ENCODE assay signal across 7 cellular contexts in the genomic region with DNA sequence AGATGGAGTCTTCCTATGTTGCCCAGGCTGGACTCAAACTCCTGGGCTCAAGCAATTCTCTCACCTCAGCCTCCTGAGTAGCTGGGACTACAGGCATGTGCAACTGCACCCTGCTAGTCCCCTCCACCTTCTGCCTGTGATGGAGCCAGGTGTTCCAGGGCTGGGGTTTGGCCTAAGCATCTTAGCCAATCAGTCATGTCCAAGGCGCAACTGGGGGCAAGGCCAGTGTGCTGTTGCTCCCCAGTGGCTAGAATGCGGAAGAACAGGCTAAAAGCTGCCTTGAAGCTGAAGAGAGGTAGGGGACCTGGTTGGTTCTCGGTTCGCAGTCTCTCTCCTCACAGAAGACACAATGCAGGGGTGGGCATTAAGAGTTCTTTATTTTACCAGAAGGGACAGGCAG. TPM values are rescaled to one million over a fixed set of nuclear protein-coding genes. Genes with fewer than 3 reads are reported as not detected.
DNase-seq lines count a peak whose midpoint lies in the region; ATAC-seq and TF ChIP-seq lines count a peak whose summit lies in the region.

No MANE protein-coding gene starts in this region.

- H3K36me3 ChIP-seq in mesenchymal stem cell (ENCODE audit: control insufficient read depth in 1 of 2, insufficient read depth in 2 of 2, low read depth in 1 of 2, low read length in 2 of 2): peaks cover 55 to 60% of the 10 kb centered on the region in 2 experiments
- H3K36me3 ChIP-seq in CD8-positive, alpha-beta memory T cell (ENCODE audit: insufficient read depth, low read length): peaks cover 48% of the 10 kb centered on the region

- H3K14ac ChIP-seq in mesenchymal stem cell (ENCODE audit: low read length in 2 of 2): no peak overlapping the region

- ATAC-seq in HG02759 (IDR thresholded peaks at IDR 0.05; ENCODE audit: unreplicated experiment): no peak

- H3K27ac ChIP-seq in mesenchymal stem cell (ENCODE audit: low read length, poor library complexity, severe bottlenecking): no peak overlapping the region
- no peak overlapping the region for H3K27ac ChIP-seq in CD8-positive, alpha-beta memory T cell (ENCODE audit: low read depth, low read length)

- peaks cover 0 to 1% of the 10 kb centered on the region in 2 donors for H3K27me3 Mint-ChIP-seq in CD8-positive, alpha-beta memory T cell

- H3K4ac ChIP-seq in mesenchymal stem cell (ENCODE audit: low read depth in 1 of 2, low read length in 2 of 2): no peak overlapping the region

- DNase-seq in GM12864 (ENCODE audit: low read depth) (no peak), NB4 (ENCODE audit: low read depth) (peak; percentile 31), amniotic epithelial cell (ENCODE audit: low read depth) (peak; percentile 54), mesenchymal stem cell (peak; percentile 62), NOMO-1 treated with DMSO at 0.1 percent for 48 hours (lab: John Stamatoyannopoulos, UW; ENCODE audit: unreplicated experiment) (no peak)
- DNase-seq in CD8-positive, alpha-beta memory T cell: no peak

- H2BK15ac ChIP-seq in mesenchymal stem cell (ENCODE audit: low read depth, poor library complexity, severe bottlenecking): no peak overlapping the region

- no peak overlapping the region for H3K4me3 Mint-ChIP-seq in CD8-positive, alpha-beta memory T cell

- peaks cover 0 to 4% (median under 1%) of the 10 kb centered on the region in 3 donors for H3K4me1 Mint-ChIP-seq in CD8-positive, alpha-beta memory T cell

- peak overlapping the region in 3 of 8 donors; percentile 7 to 76 (median 37) for H3K27ac Mint-ChIP-seq in CD8-positive, alpha-beta memory T cell

- H3K4me3 ChIP-seq in GM12864 (ENCODE audit: low read depth, low read length) (no peak overlapping the region), NB4 (ENCODE audit: low read depth, low read length) (no peak overlapping the region), mesenchymal stem cell (ENCODE audit: insufficient read depth in 1 of 2, low read depth in 1 of 2, low read length in 2 of 2) (no peak overlapping the region)
- no peak overlapping the region for H3K4me3 ChIP-seq in CD8-positive, alpha-beta memory T cell (ENCODE audit: low read length)

- no peak overlapping the region for H4K91ac ChIP-seq in mesenchymal stem cell (ENCODE audit: low read length)

- CTCF ChIA-PET in CD8-positive, alpha-beta memory T cell (lab: Charles Lee): no interaction called here

- H3K18ac ChIP-seq in mesenchymal stem cell (ENCODE audit: low read depth in 1 of 2, low read length in 2 of 2): no peak overlapping the region

- H3K27me3 ChIP-seq in mesenchymal stem cell (ENCODE audit: control insufficient read depth in 1 of 2, insufficient read depth in 1 of 2, low read length in 2 of 2): no peaks in the 10 kb centered on the region
- H3K27me3 ChIP-seq in CD8-positive, alpha-beta memory T cell (ENCODE audit: insufficient read depth, low read length, poor library complexity, severe bottlenecking): no peaks in the 10 kb centered on the region

- 69% methylated on average over 4 of the region's 4 CpGs for WGBS in mesenchymal stem cell

- H2BK120ac ChIP-seq in mesenchymal stem cell (ENCODE audit: low read depth, low read length): no peak overlapping the region

- H3K9me3 Mint-ChIP-seq in CD8-positive, alpha-beta memory T cell: no peaks in the 10 kb centered on the region

- no peak for TF ChIP-seq POLR2A in NB4 (IDR thresholded peaks at IDR 0.05; ENCODE audit: extremely low read depth, insufficient read length)

- POLR2A ChIA-PET in CD8-positive, alpha-beta memory T cell (lab: Charles Lee): interaction anchor here (0.7 kb wide), 1 partner anchor 129 kb away, joined by 3 read pairs; no protein-coding TSS in a partner anchor

- no peak overlapping the region for H2AK5ac ChIP-seq in mesenchymal stem cell (ENCODE audit: low read length, severe bottlenecking)

- H3K9me3 ChIP-seq in mesenchymal stem cell (ENCODE audit: control insufficient read depth, low read length): no peaks in the 10 kb centered on the region
- H3K9me3 ChIP-seq in CD8-positive, alpha-beta memory T cell (ENCODE audit: low read length): no peaks in the 10 kb centered on the region

- H3K4me2 ChIP-seq in mesenchymal stem cell (ENCODE audit: low read length, poor library complexity, severe bottlenecking): no peak overlapping the region

- H3K4me1 ChIP-seq in mesenchymal stem cell (ENCODE audit: control insufficient read depth, insufficient read depth, low read depth, low read length): peaks cover 2% of the 10 kb centered on the region
- H3K4me1 ChIP-seq in CD8-positive, alpha-beta memory T cell (ENCODE audit: insufficient read depth, low read length): no peaks in the 10 kb centered on the region

- TF ChIP-seq CTCF in GM12864 (IDR thresholded peaks at IDR 0.05; ENCODE audit: low read depth, low read length, missing control alignments): peak; percentile 65
- no peak for TF ChIP-seq CTCF in NB4 (IDR thresholded peaks at IDR 0.05; ENCODE audit: low read depth, low read length)

- no peak overlapping the region for H3K9ac ChIP-seq in mesenchymal stem cell (ENCODE audit: low read length)

- H2BK5ac ChIP-seq in mesenchymal stem cell (ENCODE audit: low read depth, low read length, poor library complexity, severe bottlenecking): no peak overlapping the region

- H3K23ac ChIP-seq in mesenchymal stem cell (ENCODE audit: low read length in 2 of 2): no peak overlapping the region

- H3K79me1 ChIP-seq in mesenchymal stem cell (replicated peaks; ENCODE audit: low read length, poor library complexity, severe bottlenecking): peaks cover 8% of the 10 kb centered on the region

- H4K8ac ChIP-seq in mesenchymal stem cell (ENCODE audit: low read length): no peak overlapping the region

- H2AFZ ChIP-seq in mesenchymal stem cell (ENCODE audit: low read depth, low read length): no peak overlapping the region

- no peak overlapping the region for H2BK12ac ChIP-seq in mesenchymal stem cell (ENCODE audit: low read length in 2 of 2)

- H3K36me3 Mint-ChIP-seq in CD8-positive, alpha-beta memory T cell: peaks cover 8 to 62% (median 14%) of the 10 kb centered on the region in 3 donors

RNA-seq across cellular contexts. Expression of a gene that starts 18.6 kb away (rescaled TPM):
- polyA plus RNA-seq in mesenchymal stem cell (2013, experiment 1 of 2): 70.2 TPM
- 65.0 TPM for polyA plus RNA-seq in mesenchymal stem cell (2013, experiment 2 of 2)
- total RNA-seq in CD8-positive, alpha-beta memory T cell: 100 to 1,000 TPM; 113 to 115 TPM
- 268 TPM for polyA plus RNA-seq in CD8-positive, alpha-beta memory T cell

RNA-seq across cellular contexts. Expression of a gene that starts 23.9 kb away (rescaled TPM):
- polyA plus RNA-seq in mesenchymal stem cell (2013, experiment 1 of 2): 1.8 TPM
- 1.7 TPM for polyA plus RNA-seq in mesenchymal stem cell (2013, experiment 2 of 2)
- total RNA-seq in CD8-positive, alpha-beta memory T cell: 10 to 100 TPM; 32.6 to 34.7 TPM
- polyA plus RNA-seq in CD8-positive, alpha-beta memory T cell: 26.5 TPM

RNA-seq across cellular contexts. Expression of a gene that starts 24.2 kb away (rescaled TPM):
- polyA plus RNA-seq in mesenchymal stem cell (2013, experiment 1 of 2): 25.6 TPM
- 25.3 TPM for polyA plus RNA-seq in mesenchymal stem cell (2013, experiment 2 of 2)
- 10 to 100 TPM; 84.1 to 86.2 TPM for total RNA-seq in CD8-positive, alpha-beta memory T cell
- polyA plus RNA-seq in CD8-positive, alpha-beta memory T cell: 44.7 TPM

RNA-seq across cellular contexts. Expression of a gene that starts 36.4 kb away (rescaled TPM):
- 44.5 TPM for polyA plus RNA-seq in mesenchymal stem cell (2013, experiment 1 of 2)
- 42.8 TPM for polyA plus RNA-seq in mesenchymal stem cell (2013, experiment 2 of 2)
- 10 to 100 TPM; 20.6 to 21.5 TPM for total RNA-seq in CD8-positive, alpha-beta memory T cell
- polyA plus RNA-seq in CD8-positive, alpha-beta memory T cell: 19.3 TPM

Comparison
In these comparisons a context has a peak if more than half of its experiments do, and no peak if none do; other contexts are left out.
1. DNase-seq: peak in NB4 (single experiment), amniotic epithelial cell (single experiment) and mesenchymal stem cell (single experiment); none in GM12864 (single experiment), NOMO-1 treated with DMSO at 0.1 percent for 48 hours (single experiment) and CD8-positive, alpha-beta memory T cell (0 of 5).